ENCODE assay signal across 8 cellular contexts in genomic region chr6:62285612-62286469, GRCh38. TPM values are rescaled to one million over a fixed set of nuclear protein-coding genes. Genes with fewer than 3 reads are reported as not detected.
A peak's percentile ranks its signal among the peaks of the same experiment; 100 is the strongest.
DNase-seq lines count a peak whose midpoint lies in the region; ATAC-seq and TF ChIP-seq lines count a peak whose summit lies in the region.

KHDRBS2 (minus strand) TSS chr6:62286225.

- H3K36me3 ChIP-seq in heart left ventricle: no peaks in the 10 kb centered on the region

- H3K4me1 ChIP-seq in heart left ventricle: peaks cover 0 to 8% (median 0%) of the 10 kb centered on the region in 12 donors

- no peak within 1 kb of the TSS for H3K27ac ChIP-seq in heart left ventricle

- TF ChIP-seq CTCF in heart left ventricle (IDR thresholded peaks at IDR 0.05) (no peak), omental fat pad (IDR thresholded peaks at IDR 0.05) (no peak)

- no peaks in the 10 kb centered on the region for H3K9me3 ChIP-seq in heart left ventricle

- intact Hi-C loops in heart left ventricle (cut with DNase I): loop anchor here in 1 of 10 donors (10.0 kb wide), 1 partner anchor 471 kb away; no protein-coding TSS in a partner anchor

- peaks cover 0 to 36% (median 11%) of the 10 kb centered on the region in 9 donors for H3K27me3 ChIP-seq in heart left ventricle

- ATAC-seq in HG02571 (IDR thresholded peaks at IDR 0.05; ENCODE audit: unreplicated experiment) (peak; percentile 100), heart left ventricle (peak; percentile 67 to 96 (median 94)), omental fat pad (ENCODE audit: low FRiP score) (peak; percentile 96)
- ATAC-seq in activated CD4-positive, CD25-positive, alpha-beta regulatory T cell treated with anti-CD3 and anti-CD28 coated beads, Interleukin-2, amount 50 U/mL, for 24 hours: peak; percentile 76 to 90

- H3K4me3 ChIP-seq in heart left ventricle: peak within 1 kb of the TSS in 11 of 12 donors; percentile 10 to 58 (median 42)

- TF ChIP-seq POLR2A in heart left ventricle (IDR thresholded peaks at IDR 0.05): no peak

- 1 to 2% (median 2%) methylated on average over 50 to 66 of the region's 66 CpGs for WGBS in heart left ventricle, 4 donors

- DNase-seq in NCI-H1092 treated with DMSO at 0.1 percent for 48 hours (lab: John Stamatoyannopoulos, UW) (peak; percentile 7), NCI-H1092 (lab: John Stamatoyannopoulos, UW) (no peak), MV-4-11 (lab: John Stamatoyannopoulos, UW) (peak; percentile 60), heart left ventricle (peak; percentile 72 to 90 (median 73)), omental fat pad (ENCODE audit: low spot score) (peak; percentile 28), NCI-H1694 treated with DMSO at 0.1 percent for 48 hours (lab: John Stamatoyannopoulos, UW) (no peak)

RNA-seq across cellular contexts. Expression of gene KHDRBS2, which starts in this region (rescaled TPM):
- total RNA-seq in heart left ventricle (under 1 TPM in 2 of 9 donors, not detected in 7; 0.15 to 0.29 TPM), omental fat pad (under 1 TPM in 2 of 4 donors, not detected in 2; 0.56 to 0.95 TPM)
- not detected for polyA plus RNA-seq in heart left ventricle

Comparison
In these comparisons a context has a peak if more than half of its experiments do, and no peak if none do; other contexts are left out.
1. DNase-seq: peak in NCI-H1092 treated with DMSO at 0.1 percent for 48 hours (single experiment) and MV-4-11 (single experiment); none in NCI-H1092 (single experiment) and NCI-H1694 treated with DMSO at 0.1 percent for 48 hours (single experiment).
2. Peak in DNase-seq, ATAC-seq and H3K4me3 ChIP-seq in heart left ventricle; RNA of the gene not detected or under 1 TPM.
3. Peak in DNase-seq and ATAC-seq in omental fat pad; RNA of the gene not detected or under 1 TPM.
4. Peak in every context shown above with its lines, with median percentiles within 50 percentile points of each other: ATAC-seq.